8 cellular contexts compared by ENCODE assay signal in the genomic region with DNA sequence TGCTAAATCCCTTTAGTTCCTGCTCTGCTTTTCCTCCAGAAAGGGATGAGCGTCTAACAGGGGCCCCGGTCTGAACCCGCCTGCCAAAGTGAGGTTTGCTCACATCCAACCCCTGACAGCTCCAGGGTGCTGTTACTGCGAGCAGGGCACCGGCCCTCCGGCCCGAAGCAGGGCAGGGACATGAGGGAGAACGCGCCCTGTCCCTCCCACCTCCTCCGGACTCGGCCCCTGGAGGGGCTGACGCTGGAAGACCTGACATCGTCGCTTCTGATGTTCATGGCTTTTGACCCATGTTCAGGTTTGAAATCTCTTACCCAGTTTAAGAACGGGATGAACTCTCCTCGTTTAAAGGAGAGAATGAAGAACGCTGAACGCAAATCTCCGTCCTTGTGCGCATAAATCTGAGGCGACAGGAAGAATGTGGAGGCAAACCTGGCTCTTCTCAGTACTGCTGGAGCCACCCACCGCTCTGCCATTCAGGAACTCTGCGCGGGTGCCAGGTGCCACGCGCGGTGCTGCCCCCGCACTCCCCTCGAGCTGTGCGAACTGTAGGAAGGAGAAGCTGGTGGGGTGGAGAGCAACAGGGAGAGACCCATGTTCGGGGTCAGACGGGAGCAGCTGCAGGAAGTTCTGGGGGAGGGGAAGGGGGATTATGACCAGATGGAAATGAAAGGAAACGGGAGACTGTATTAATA. TPM values are rescaled to one million over a fixed set of nuclear protein-coding genes. Genes with fewer than 3 reads are reported as not detected.
DNase-seq lines count a peak whose midpoint lies in the region; ATAC-seq and TF ChIP-seq lines count a peak whose summit lies in the region.

No MANE protein-coding gene starts in this region.

- H3K9me3 ChIP-seq in adrenal gland (replicated peaks in 1 of 3), result no peaks in the 10 kb centered on the region
- no peaks in the 10 kb centered on the region for H3K9me3 ChIP-seq in iPS-18c (ENCODE audit: control insufficient read depth, insufficient read depth, low read length)
- H3K9me3 ChIP-seq in skeletal muscle tissue (ENCODE audit: control insufficient read depth in 3 of 3, low read length in 3 of 3), result no peaks in the 10 kb centered on the region

- H3K27me3 ChIP-seq in adrenal gland (no peaks in the 10 kb centered on the region), skeletal muscle tissue (ENCODE audit: control insufficient read depth in 3 of 3, insufficient read depth in 3 of 3, low read length in 3 of 3) (no peaks in the 10 kb centered on the region)

- peaks cover 13 to 45% of the 10 kb centered on the region in 2 donors for H3K4me1 ChIP-seq in adrenal gland (replicated peaks in 1 of 2)
- H3K4me1 ChIP-seq in skeletal muscle tissue (ENCODE audit: control insufficient read depth in 3 of 3, insufficient read depth in 3 of 3, low read length in 3 of 3), result peaks cover 55 to 62% (median 61%) of the 10 kb centered on the region in 3 donors

- H3K36me3 ChIP-seq in adrenal gland (replicated peaks in 1 of 2) (peaks cover 0 to 58% of the 10 kb centered on the region in 2 donors), skeletal muscle tissue (ENCODE audit: control insufficient read depth in 3 of 3, insufficient read depth in 3 of 3, low read length in 3 of 3) (peaks cover 42 to 49% (median 46%) of the 10 kb centered on the region in 3 donors)

- H3K27ac ChIP-seq in adrenal gland, result peak overlapping the region; percentile 43 to 98 (median 85)
- H3K27ac ChIP-seq in skeletal muscle tissue (ENCODE audit: low read depth, low read length), result peak overlapping the region; percentile 89

- no peak for TF ChIP-seq CTCF in adrenal gland (IDR thresholded peaks at IDR 0.05)

- in situ Hi-C loops in Caki2 (cut with HindIII; ENCODE audit: low pct_unique_long_range_greater_than_20kb, low sequenced_read_pairs), result no loop called here

- DNase-seq in Caki2 (ENCODE audit: low read depth) (peak; percentile 23), Kasumi-1 (lab: John Stamatoyannopoulos, UW) (peak; percentile 36 to 56), adrenal gland (peak in 4 of 7 donors; percentile 38 to 59 (median 55)), NCI-H446 treated with DMSO at 0.1 percent for 48 hours (lab: John Stamatoyannopoulos, UW) (no peak)

- peak overlapping the region; percentile 84 to 97 (median 97) for H3K9ac ChIP-seq in skeletal muscle tissue (ENCODE audit: low read depth in 1 of 3, low read length in 3 of 3)

- TF ChIP-seq POLR2A in adrenal gland (IDR thresholded peaks at IDR 0.05), result no peak

- ATAC-seq in GM19452 (IDR thresholded peaks at IDR 0.05; ENCODE audit: unreplicated experiment) (peak; percentile 5), GM21423 (IDR thresholded peaks at IDR 0.05; ENCODE audit: unreplicated experiment) (no peak)

- intact Hi-C loops in adrenal gland (cut with DNase I), result no loop called here

- 0 to 1% (median 1%) methylated on average over 23 to 33 of the region's 33 CpGs for WGBS in adrenal gland, 4 donors

- H3K4me3 ChIP-seq in adrenal gland, result peak overlapping the region in 3 of 4 donors; percentile 2 to 54 (median 41)
- peak overlapping the region; percentile 66 for H3K4me3 ChIP-seq in iPS-18c (ENCODE audit: insufficient read depth, low read depth, low read length)
- peak overlapping the region; percentile 62 to 91 (median 87) for H3K4me3 ChIP-seq in skeletal muscle tissue (ENCODE audit: low read length in 3 of 3)

RNA-seq across cellular contexts. Expression of a gene that starts 0.8 kb away (rescaled TPM):
- 2,603 and 2,794 TPM in 2 replicates for total RNA-seq in Caki2 (2014; rRNA removed; shearing (Covaris generic); ENCODE audit: low replicate concordance)
- total RNA-seq in adrenal gland, result 1,000 to 10,000 TPM in 6 of 8 donors, 100 to 1,000 TPM in 2; 943 to 1,585 (median 1,183) TPM
- polyA plus RNA-seq in adrenal gland, result 1,000 to 10,000 TPM in 1 of 3 donors, 100 to 1,000 TPM in 2; 646 to 1,257 (median 934) TPM
- total RNA-seq in skeletal muscle tissue, result 2,520 TPM

RNA-seq across cellular contexts. Expression of a gene that starts 16.8 kb away (rescaled TPM):
- 11.7 and 14.2 TPM in 2 replicates for total RNA-seq in Caki2 (2014; rRNA removed; shearing (Covaris generic); ENCODE audit: low replicate concordance)
- total RNA-seq in adrenal gland (10 to 100 TPM in 7 of 8 donors, 1 to 10 TPM in 1; 7.0 to 32.4 (median 15.5) TPM), skeletal muscle tissue (4.2 TPM)
- polyA plus RNA-seq in adrenal gland, result 10 to 100 TPM in 2 of 3 donors, 1 to 10 TPM in 1; 9.4 to 67.6 (median 34.0) TPM

RNA-seq across cellular contexts. Expression of a gene that starts 27.2 kb away (rescaled TPM):
- total RNA-seq in Caki2 (2014; rRNA removed; shearing (Covaris generic); ENCODE audit: low replicate concordance), result 87.5 and 107 TPM in 2 replicates
- total RNA-seq in adrenal gland (10 to 100 TPM; 66.9 to 97.3 (median 74.3) TPM), skeletal muscle tissue (63.7 TPM)
- polyA plus RNA-seq in adrenal gland, result 10 to 100 TPM; 66.5 to 82.4 (median 73.5) TPM

RNA-seq across cellular contexts. Expression of a gene that starts 27.9 kb away (rescaled TPM):
- 141 and 188 TPM in 2 replicates for total RNA-seq in Caki2 (2014; rRNA removed; shearing (Covaris generic); ENCODE audit: low replicate concordance)
- total RNA-seq in adrenal gland (100 to 1,000 TPM; 121 to 307 (median 204) TPM), skeletal muscle tissue (432 TPM)
- polyA plus RNA-seq in adrenal gland, result 10 to 100 TPM; 32.0 to 35.4 (median 32.7) TPM

RNA-seq across cellular contexts. Expression of a gene that starts 38.1 kb away (rescaled TPM):
- 16.1 and 19.3 TPM in 2 replicates for total RNA-seq in Caki2 (2014; rRNA removed; shearing (Covaris generic); ENCODE audit: low replicate concordance)
- total RNA-seq in adrenal gland (10 to 100 TPM; 14.2 to 97.9 (median 36.3) TPM), skeletal muscle tissue (7.3 TPM)
- polyA plus RNA-seq in adrenal gland, result 100 to 1,000 TPM in 2 of 3 donors, 1 to 10 TPM in 1; 9.7 to 198 (median 139) TPM
